9 cellular contexts compared by ENCODE assay signal in genomic region chr1:23020731-23021130, GRCh38. TPM values are rescaled to one million over a fixed set of nuclear protein-coding genes. Genes with fewer than 3 reads are reported as not detected.
A peak's percentile ranks its signal among the peaks of the same experiment; 100 is the strongest.
DNase-seq lines count a peak whose midpoint lies in the region; ATAC-seq and TF ChIP-seq lines count a peak whose summit lies in the region.
"Had no signal": no experiment of that assay in that cellular context is flagged by ENCODE, and none has a peak within 500 bp of the region (broad histone marks: within the 10 kb centered on the region; RNA-seq: fewer than 3 reads in every experiment).

No MANE protein-coding gene starts in this region.

- DNase-seq in GM12864 (ENCODE audit: low read depth) (no peak), epithelial cell of proximal tubule (ENCODE audit: low read depth) (no peak), retinal pigment epithelial cell (ENCODE audit: low read depth) (no peak), NCI-H146 (lab: John Stamatoyannopoulos, UW) (no peak), posterior cingulate gyrus (no peak)

- H3K27me3 ChIP-seq in OCI-LY3 (ENCODE audit: low read depth, low read length) = no peaks in the 10 kb centered on the region

- H3K9ac ChIP-seq in OCI-LY3 (ENCODE audit: low read length) = peak overlapping the region; percentile 84

- H3K4me3 ChIP-seq in GM12864 (ENCODE audit: low read depth, low read length) (peak overlapping the region; percentile 94), OCI-LY3 (ENCODE audit: low read length) (peak overlapping the region; percentile 99), epithelial cell of proximal tubule (ENCODE audit: low read depth, low read length) (peak overlapping the region; percentile 81), retinal pigment epithelial cell (ENCODE audit: low read length) (peak overlapping the region; percentile 95)

- peaks cover 11% of the 10 kb centered on the region for H3K4me1 ChIP-seq in OCI-LY3 (ENCODE audit: low read length)

- H3K79me2 ChIP-seq in OCI-LY3 (ENCODE audit: low read length) = peaks cover 65% of the 10 kb centered on the region

- no peak overlapping the region for H3K27ac ChIP-seq in OCI-LY3 (ENCODE audit: low read length)

- ATAC-seq in HG02973 (IDR thresholded peaks at IDR 0.05; ENCODE audit: unreplicated experiment) (no peak), HG02678 (IDR thresholded peaks at IDR 0.05; ENCODE audit: unreplicated experiment) (no peak)

- TF ChIP-seq CTCF in GM12864 (IDR thresholded peaks at IDR 0.05; ENCODE audit: low read depth, low read length, missing control alignments) (no peak), OCI-LY3 (IDR thresholded peaks at IDR 0.05; ENCODE audit: low read depth, low read length) (no peak), epithelial cell of proximal tubule (conservative IDR thresholded peaks at IDR 0.05; ENCODE audit: low read depth, low read length) (no peak), retinal pigment epithelial cell (conservative IDR thresholded peaks at IDR 0.05; ENCODE audit: low read depth, low read length) (no peak)

- H3K36me3 ChIP-seq in OCI-LY3 (replicated peaks; ENCODE audit: low read depth, low read length) = peaks cover 11% of the 10 kb centered on the region

- peak overlapping the region; percentile 94 for H3K4me2 ChIP-seq in OCI-LY3 (ENCODE audit: low read length)

- H2AFZ ChIP-seq in OCI-LY3 (ENCODE audit: low read depth, low read length) = no peak overlapping the region

- intact Hi-C loops in posterior cingulate gyrus (cut with DNase I) = no loop called here

- H3K9me3 ChIP-seq in OCI-LY3 (ENCODE audit: insufficient read depth, low read length) = no peaks in the 10 kb centered on the region

- peaks cover 21% of the 10 kb centered on the region for H4K20me1 ChIP-seq in OCI-LY3 (ENCODE audit: insufficient read depth, low read length)

RNA-seq across cellular contexts. Expression of gene KDM1A, which starts 1.5 kb away (rescaled TPM):
- total RNA-seq in epithelial cell of proximal tubule = 110 and 136 TPM in 2 replicates

RNA-seq across cellular contexts. Expression of gene TEX46, which starts 5.1 kb away (rescaled TPM):
- not detected in 2 replicates for total RNA-seq in epithelial cell of proximal tubule
- total RNA-seq: lung microvascular endothelial cell had no signal

RNA-seq across cellular contexts. Expression of gene LACTBL1, which starts 48.1 kb away (rescaled TPM):
- total RNA-seq in epithelial cell of proximal tubule = not detected in 2 replicates
- total RNA-seq: lung microvascular endothelial cell had no signal
